In genomic region chr3:3641877-3642276, GRCh38 we compare ENCODE assay signal across 36 cellular contexts.
DNase-seq lines count a peak whose midpoint lies in the region; ATAC-seq, FAIRE-seq and TF ChIP-seq lines count a peak whose summit lies in the region.
"Had no signal": no experiment of that assay in that cellular context is flagged by ENCODE, and none has a peak within 500 bp of the region (broad histone marks: within the 10 kb centered on the region; RNA-seq: fewer than 3 reads in every experiment).

No MANE protein-coding gene starts in this region.

- H3K79me1 ChIP-seq in trophoblast cell (ENCODE audit: low read length) = peaks cover 9% of the 10 kb centered on the region

- H3K9ac ChIP-seq in GM12878 (ENCODE audit: control insufficient read depth, insufficient read depth, low read length) (no peak overlapping the region), trophoblast cell (ENCODE audit: low read length) (no peak overlapping the region)
- H3K9ac ChIP-seq: BLaER1; BLaER1 treated with 17β-estradiol and CSF1 and Interleukin-3, amounts not matched to agents 10 nM and 100 nM had no signal

- H4K12ac ChIP-seq in trophoblast cell (ENCODE audit: low read depth, low read length) = no peak overlapping the region

- no peak overlapping the region for H3K4me3 Mint-ChIP-seq in glutamatergic neuron (ENCODE audit: unreplicated experiment)
- H3K4me3 Mint-ChIP-seq in naive thymus-derived CD4-positive, alpha-beta T cell = no peak overlapping the region
- H3K4me3 Mint-ChIP-seq in CD8-positive, alpha-beta T cell = no peak overlapping the region
- H3K4me3 Mint-ChIP-seq: B cell; CD14-positive monocyte; CD4-positive, alpha-beta memory T cell; CD4-positive, alpha-beta T cell; CD4-positive, CD25-positive, alpha-beta regulatory T cell; CD8-positive, alpha-beta memory T cell had no signal

- no peak overlapping the region for H3K27ac ChIP-seq in GM12878 (ENCODE audit: control insufficient read depth, insufficient read depth)
- H3K27ac ChIP-seq in trophoblast cell (ENCODE audit: low read depth, low read length) = no peak overlapping the region
- H3K27ac ChIP-seq in naive thymus-derived CD4-positive, alpha-beta T cell (ENCODE audit: low read depth, low read length) = no peak overlapping the region
- no peak overlapping the region for H3K27ac ChIP-seq in CD8-positive, alpha-beta T cell (ENCODE audit: low read depth, low read length)
- H3K27ac ChIP-seq: 22Rv1; A549; BLaER1; BLaER1 treated with 17β-estradiol and CSF1 and Interleukin-3, amounts not matched to agents 10 nM and 100 nM; C4-2B had no signal

- H4K20me1 ChIP-seq in GM12878 (ENCODE audit: control insufficient read depth, insufficient read depth) = no peaks in the 10 kb centered on the region
- H4K20me1 ChIP-seq: BLaER1; BLaER1 treated with 17β-estradiol and CSF1 and Interleukin-3, amounts not matched to agents 10 nM and 100 nM had no signal

- no peak overlapping the region for H3K4me3 ChIP-seq in GM12878
- no peak overlapping the region for H3K4me3 ChIP-seq in trophoblast cell (ENCODE audit: low read depth, low read length)
- no peak overlapping the region for H3K4me3 ChIP-seq in naive thymus-derived CD4-positive, alpha-beta T cell (ENCODE audit: low read length)
- no peak overlapping the region for H3K4me3 ChIP-seq in CD8-positive, alpha-beta T cell (ENCODE audit: low read depth, low read length)
- H3K4me3 ChIP-seq: A549; BLaER1; BLaER1 treated with 17β-estradiol and CSF1 and Interleukin-3, amounts not matched to agents 10 nM and 100 nM had no signal

- peak overlapping the region; percentile 83 for H3K27ac Mint-ChIP-seq in glutamatergic neuron (ENCODE audit: unreplicated experiment)
- no peak overlapping the region for H3K27ac Mint-ChIP-seq in naive thymus-derived CD4-positive, alpha-beta T cell
- H3K27ac Mint-ChIP-seq in CD8-positive, alpha-beta T cell = no peak overlapping the region
- H3K27ac Mint-ChIP-seq: B cell; CD14-positive monocyte; CD4-positive, alpha-beta memory T cell; CD4-positive, alpha-beta T cell; CD4-positive, CD25-positive, alpha-beta regulatory T cell had no signal

- peak overlapping the region; percentile 18 for H2BK12ac ChIP-seq in trophoblast cell (ENCODE audit: low read length)

- H3K18ac ChIP-seq in trophoblast cell (ENCODE audit: low read length) = no peak overlapping the region

- no peak overlapping the region for H3K4ac ChIP-seq in trophoblast cell (ENCODE audit: low read depth, low read length)

- no peak overlapping the region for H2BK120ac ChIP-seq in trophoblast cell (ENCODE audit: insufficient read depth, low read length, poor library complexity)

- no peaks in the 10 kb centered on the region for H3K4me1 ChIP-seq in GM12878 (ENCODE audit: control insufficient read depth, insufficient read depth, low read length)
- H3K4me1 ChIP-seq in trophoblast cell (ENCODE audit: control insufficient read depth in 1 of 2, insufficient read depth in 2 of 2, low read length in 2 of 2) = peaks cover 2 to 7% of the 10 kb centered on the region in 2 experiments
- H3K4me1 ChIP-seq in naive thymus-derived CD4-positive, alpha-beta T cell (ENCODE audit: control insufficient read depth in 2 of 2, insufficient read depth in 2 of 2, low read length in 2 of 2) = no peaks in the 10 kb centered on the region
- no peaks in the 10 kb centered on the region for H3K4me1 ChIP-seq in CD8-positive, alpha-beta T cell (ENCODE audit: insufficient read depth, low read length)
- H3K4me1 ChIP-seq: A549; BE2C; BLaER1; BLaER1 treated with 17β-estradiol and CSF1 and Interleukin-3, amounts not matched to agents 10 nM and 100 nM had no signal

- ATAC-seq in GM12878 = no peak
- no peak for ATAC-seq in naive thymus-derived CD4-positive, alpha-beta T cell
- ATAC-seq in CD8-positive, alpha-beta T cell = no peak
- ATAC-seq: A549 had no signal

- in situ Hi-C loops in GM12878 (cut with MboI) = no loop called here

- peaks cover 2% of the 10 kb centered on the region for H3K27me3 Mint-ChIP-seq in glutamatergic neuron (ENCODE audit: unreplicated experiment)
- peaks cover 0 to 11% (median 5%) of the 10 kb centered on the region in 5 donors for H3K27me3 Mint-ChIP-seq in naive thymus-derived CD4-positive, alpha-beta T cell
- no peaks in the 10 kb centered on the region for H3K27me3 Mint-ChIP-seq in CD8-positive, alpha-beta T cell (ENCODE audit: low read depth)
- H3K27me3 Mint-ChIP-seq: CD4-positive, alpha-beta memory T cell; CD4-positive, alpha-beta T cell; CD4-positive, CD25-positive, alpha-beta regulatory T cell; CD8-positive, alpha-beta memory T cell had no signal

- H3K36me3 ChIP-seq in GM12878 (ENCODE audit: control insufficient read depth in 2 of 2, insufficient read depth in 2 of 2, low read length in 1 of 2) (no peaks in the 10 kb centered on the region), trophoblast cell (ENCODE audit: control insufficient read depth in 1 of 2, insufficient read depth in 2 of 2, low read length in 2 of 2) (no peaks in the 10 kb centered on the region)
- no peaks in the 10 kb centered on the region for H3K36me3 ChIP-seq in naive thymus-derived CD4-positive, alpha-beta T cell (ENCODE audit: control insufficient read depth in 2 of 3, insufficient read depth in 3 of 3, low read length in 3 of 3)
- H3K36me3 ChIP-seq in CD8-positive, alpha-beta T cell (ENCODE audit: insufficient read depth, low read length) = no peaks in the 10 kb centered on the region
- H3K36me3 ChIP-seq: BE2C; BLaER1; BLaER1 treated with 17β-estradiol and CSF1 and Interleukin-3, amounts not matched to agents 10 nM and 100 nM had no signal

- RAD21 ChIA-PET in GM12878 (lab: Charles Lee; ENCODE audit: unreplicated experiment) = no interaction called here

- no peaks in the 10 kb centered on the region; a peak in 1 of 4 replicates for H3K27me3 ChIP-seq in GM12878 (replicated peaks in 1 of 2; ENCODE audit: control insufficient read depth in 2 of 2, insufficient read depth in 2 of 2, low read length in 1 of 2)
- no peaks in the 10 kb centered on the region for H3K27me3 ChIP-seq in trophoblast cell (ENCODE audit: insufficient read depth, low read length)
- no peaks in the 10 kb centered on the region for H3K27me3 ChIP-seq in naive thymus-derived CD4-positive, alpha-beta T cell (ENCODE audit: control insufficient read depth in 2 of 2, insufficient read depth in 2 of 2, low read length in 2 of 2)
- H3K27me3 ChIP-seq in CD8-positive, alpha-beta T cell (ENCODE audit: insufficient read depth, low read length) = no peaks in the 10 kb centered on the region
- H3K27me3 ChIP-seq: BE2C; BLaER1; BLaER1 treated with 17β-estradiol and CSF1 and Interleukin-3, amounts not matched to agents 10 nM and 100 nM had no signal

- H3K9me3 ChIP-seq in GM12878 (replicated peaks; ENCODE audit: control insufficient read depth, insufficient read depth, low read length) (no peaks in the 10 kb centered on the region), trophoblast cell (ENCODE audit: insufficient read depth, low read depth, low read length) (no peaks in the 10 kb centered on the region)
- H3K9me3 ChIP-seq in naive thymus-derived CD4-positive, alpha-beta T cell (ENCODE audit: control insufficient read depth in 2 of 3, low read length in 3 of 3) = no peaks in the 10 kb centered on the region
- H3K9me3 ChIP-seq in CD8-positive, alpha-beta T cell (ENCODE audit: low read length) = no peaks in the 10 kb centered on the region
- H3K9me3 ChIP-seq: A549; BE2C; BLaER1; BLaER1 treated with 17β-estradiol and CSF1 and Interleukin-3, amounts not matched to agents 10 nM and 100 nM; Caco-2 had no signal

- DNase-seq in NCI-H1694 treated with DMSO at 0.1 percent for 48 hours (lab: John Stamatoyannopoulos, UW) = peak; percentile 1
- no peak for DNase-seq in NCI-H1694 (lab: John Stamatoyannopoulos, UW)
- no peak for DNase-seq in GM12878 (ENCODE audit: low read depth, low spot score)
- no peak for DNase-seq in glutamatergic neuron
- DNase-seq in trophoblast cell = no peak
- no peak for DNase-seq in naive thymus-derived CD4-positive, alpha-beta T cell
- DNase-seq in CD8-positive, alpha-beta T cell = no peak
- DNase-seq in middle frontal gyrus (ENCODE audit: extremely low spot score, low spot score) = no peak
- DNase-seq: 8988T; ACHN; AML-193; BE2C; C1 segment of cervical spinal cord; Caco-2; Calu3; CD4-positive, alpha-beta memory T cell; CD4-positive, alpha-beta T cell; CD4-positive, CD25-positive, alpha-beta regulatory T cell; CD8-positive, alpha-beta memory T cell; COR-L47; DMS 273 treated with DMSO at 0.1 percent for 48 hours; DMS153; DMS53; DMS79; DMS79 treated with DMSO at 0.1 percent for 48 hours; DND-41; EL had no signal

- no peak overlapping the region for H4K8ac ChIP-seq in trophoblast cell (ENCODE audit: low read depth, low read length)

- CTCF ChIA-PET in GM12878 (lab: Yijun Ruan, JAX) = interaction anchor here (0.9 kb wide), 1 partner anchor 10 kb away, joined by 3 read pairs; no protein-coding TSS in a partner anchor
- CTCF ChIA-PET in naive thymus-derived CD4-positive, alpha-beta T cell (lab: Charles Lee) = no interaction called here
- CTCF ChIA-PET in CD8-positive, alpha-beta T cell (lab: Charles Lee) = interaction anchor here (0.8 kb wide), 1 partner anchor 9 kb away, joined by 3 read pairs; no protein-coding TSS in a partner anchor

- no peak overlapping the region for H2BK5ac ChIP-seq in trophoblast cell (ENCODE audit: low read depth, low read length, poor library complexity)

- no peak overlapping the region for H3K14ac ChIP-seq in trophoblast cell (ENCODE audit: low read length)

- no peak overlapping the region for H4K91ac ChIP-seq in trophoblast cell (ENCODE audit: low read depth, low read length)

- no peak overlapping the region for H2AK5ac ChIP-seq in trophoblast cell (ENCODE audit: low read length)

- WGBS in GM12878 (ENCODE audit: insufficient coverage, insufficient replicate concordance, low lambda C conversion rate, missing lambda C conversion rate) = 0% methylated on average over 3 of the region's 3 CpGs
- WGBS in trophoblast cell (ENCODE audit: extremely low coverage, insufficient coverage, insufficient read length) = no CpG with 5 or more reads among the region's 3 CpGs

- no peaks in the 10 kb centered on the region for H3K36me3 Mint-ChIP-seq in glutamatergic neuron (ENCODE audit: unreplicated experiment)
- H3K36me3 Mint-ChIP-seq in naive thymus-derived CD4-positive, alpha-beta T cell = no peaks in the 10 kb centered on the region
- no peaks in the 10 kb centered on the region for H3K36me3 Mint-ChIP-seq in CD8-positive, alpha-beta T cell
- H3K36me3 Mint-ChIP-seq: CD14-positive monocyte; CD4-positive, alpha-beta memory T cell; CD4-positive, CD25-positive, alpha-beta regulatory T cell; CD8-positive, alpha-beta memory T cell had no signal

- H3K4me1 Mint-ChIP-seq in glutamatergic neuron (ENCODE audit: low read depth, unreplicated experiment) = peaks cover 11% of the 10 kb centered on the region
- H3K4me1 Mint-ChIP-seq in naive thymus-derived CD4-positive, alpha-beta T cell = peaks cover 0 to 2% (median 0%) of the 10 kb centered on the region in 7 donors
- no peaks in the 10 kb centered on the region for H3K4me1 Mint-ChIP-seq in CD8-positive, alpha-beta T cell (ENCODE audit: low read depth)
- H3K4me1 Mint-ChIP-seq: CD4-positive, alpha-beta memory T cell; CD4-positive, CD25-positive, alpha-beta regulatory T cell; CD8-positive, alpha-beta memory T cell had no signal

- TF ChIP-seq EP300 in GM12878 (IDR thresholded peaks at IDR 0.05; ENCODE audit: borderline replicate concordance in 1 of 2, control insufficient read depth in 1 of 2, low read depth in 2 of 2, low read length in 2 of 2) = no peak

- SMC1A ChIA-PET in GM12878 (lab: Charles Lee; ENCODE audit: uncharacterized antibody, unreplicated experiment) = no interaction called here

- H3K23ac ChIP-seq in trophoblast cell (ENCODE audit: low read length) = no peak overlapping the region

- no peak for TF ChIP-seq CTCF in GM12878 (IDR thresholded peaks at IDR 0.05 in 2 of 3, conservative IDR thresholded peaks at IDR 0.05 in 1 of 3; ENCODE audit: control insufficient read depth in 2 of 3, extremely low read depth in 1 of 3, insufficient read depth in 1 of 3, low read depth in 3 of 3, low read length in 3 of 3)
- no peak for TF ChIP-seq CTCF in glutamatergic neuron (IDR thresholded peaks at IDR 0.05; ENCODE audit: partially characterized antibody, unreplicated experiment)
- no peak for TF ChIP-seq CTCF in CD8-positive, alpha-beta T cell (IDR thresholded peaks at IDR 0.05)

- intact Hi-C loops in GM12878 (cut with micrococcal nuclease; ENCODE audit: unreplicated experiment) = loop anchor here (10.0 kb wide), 1 partner anchor 437 kb away; no protein-coding TSS in a partner anchor
- intact Hi-C loops in naive thymus-derived CD4-positive, alpha-beta T cell (cut with micrococcal nuclease) = no loop called here
- intact Hi-C loops in CD8-positive, alpha-beta T cell (cut with DNase I, micrococcal nuclease) = no loop called here

- H3K9me3 Mint-ChIP-seq in glutamatergic neuron (ENCODE audit: unreplicated experiment) = no peaks in the 10 kb centered on the region
- no peaks in the 10 kb centered on the region for H3K9me3 Mint-ChIP-seq in naive thymus-derived CD4-positive, alpha-beta T cell
- no peaks in the 10 kb centered on the region for H3K9me3 Mint-ChIP-seq in CD8-positive, alpha-beta T cell
- H3K9me3 Mint-ChIP-seq: CD4-positive, alpha-beta T cell had no signal

- FAIRE-seq in GM12878 (lab: Jason Lieb, UNC) = peak; percentile 23
- FAIRE-seq: A204.1, A549, D721Med had no signal

- no TSS peak for BruUV-seq in GM12878 (replicated peaks; lab: Mats Ljungman, UMichigan)

- no peak for TF ChIP-seq POLR2A in GM12878 (IDR thresholded peaks at IDR 0.05; ENCODE audit: low read depth, low read length)

- H3K4me2 ChIP-seq in GM12878 (ENCODE audit: control insufficient read depth, insufficient read depth) (no peak overlapping the region), trophoblast cell (ENCODE audit: low read length) (no peak overlapping the region)
- H3K4me2 ChIP-seq: A549; BLaER1; BLaER1 treated with 17β-estradiol and CSF1 and Interleukin-3, amounts not matched to agents 10 nM and 100 nM had no signal

- no peaks in the 10 kb centered on the region for H3K79me2 ChIP-seq in GM12878 (ENCODE audit: control insufficient read depth, insufficient read depth, low read length)
- H3K79me2 ChIP-seq in trophoblast cell (ENCODE audit: control insufficient read depth, insufficient read depth, low read length, poor library complexity) = no peaks in the 10 kb centered on the region

- POLR2A ChIA-PET in GM12878 (lab: Charles Lee) = no interaction called here
- POLR2A ChIA-PET in naive thymus-derived CD4-positive, alpha-beta T cell (lab: Charles Lee) = no interaction called here
- POLR2A ChIA-PET in CD8-positive, alpha-beta T cell (lab: Charles Lee) = no interaction called here

- TF ChIP-seq RAD21 in GM12878 (IDR thresholded peaks at IDR 0.05; ENCODE audit: insufficient read depth, low read depth, low read length) = no peak

- H2AFZ ChIP-seq in GM12878 (ENCODE audit: control insufficient read depth, low read depth, low read length) = no peak overlapping the region
- no peak overlapping the region for H2AFZ ChIP-seq in trophoblast cell (ENCODE audit: insufficient read depth, low read length, poor library complexity)
